ENCODE assay signal across 22 cellular contexts in the genomic region with DNA sequence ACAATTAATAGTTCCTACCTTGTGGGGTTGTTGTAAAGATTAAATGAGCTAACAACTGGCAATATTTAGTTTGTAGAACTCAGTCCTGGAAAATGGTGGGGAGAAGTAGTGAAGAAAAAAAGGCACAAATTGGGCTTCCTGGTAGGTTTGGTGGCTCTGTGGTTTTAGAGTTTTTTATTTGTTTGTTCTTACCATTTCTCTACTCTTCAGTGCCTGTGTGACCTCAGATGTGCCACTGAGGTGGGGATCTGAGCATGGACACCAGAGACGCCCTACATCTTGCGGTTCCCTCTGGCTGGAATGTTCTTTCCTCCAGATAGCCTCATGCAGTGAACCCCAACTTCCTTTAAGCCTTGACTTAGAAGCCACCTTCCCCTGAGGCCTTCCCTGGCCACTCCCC. TPM values are rescaled to one million over a fixed set of nuclear protein-coding genes. Genes with fewer than 3 reads are reported as not detected.
DNase-seq lines count a peak whose midpoint lies in the region; ATAC-seq and TF ChIP-seq lines count a peak whose summit lies in the region.
"Had no signal": no experiment of that assay in that cellular context is flagged by ENCODE, and none has a peak within 500 bp of the region (broad histone marks: within the 10 kb centered on the region; RNA-seq: fewer than 3 reads in every experiment).

No MANE protein-coding gene starts in this region.

- no peak overlapping the region for H3K4me3 ChIP-seq in skeletal muscle tissue (ENCODE audit: low read length in 3 of 3)
- H3K4me3 ChIP-seq: vagina had no signal

- peaks cover 0 to 1% of the 10 kb centered on the region in 2 donors for H3K36me3 Mint-ChIP-seq in activated T-cell treated with anti-CD3 and anti-CD28 coated beads, Interleukin-2, amount 50 U/mL, for 72 hours (ENCODE audit: insufficient read depth in 2 of 2)
- H3K36me3 Mint-ChIP-seq in effector memory CD8-positive, alpha-beta T cell (ENCODE audit: insufficient read depth): peaks cover 24% of the 10 kb centered on the region

- no peak overlapping the region for H3K4me3 Mint-ChIP-seq in activated T-cell treated with anti-CD3 and anti-CD28 coated beads, Interleukin-2, amount 50 U/mL, for 72 hours
- peak overlapping the region in 1 of 2 donors; percentile 29 for H3K4me3 Mint-ChIP-seq in effector memory CD8-positive, alpha-beta T cell
- H3K4me3 Mint-ChIP-seq: activated naive CD4-positive, alpha-beta T cell treated with anti-CD3 and anti-CD28 coated beads for 36 hours had no signal

- CTCF ChIA-PET in RWPE1 (lab: Yijun Ruan, JAX): no interaction called here

- no peak for DNase-seq in activated T-cell treated with anti-CD3 and anti-CD28 coated beads, Interleukin-2, amount 50 U/mL, for 72 hours
- no peak for DNase-seq in activated T-cell treated with anti-CD3 and anti-CD28 coated beads for 4 hours
- DNase-seq in RWPE1 (ENCODE audit: low spot score): no peak
- no peak for DNase-seq in effector memory CD8-positive, alpha-beta T cell
- no peak for DNase-seq in left colon
- DNase-seq: activated naive CD4-positive, alpha-beta T cell treated with anti-CD3 and anti-CD28 coated beads for 36 hours; effector CD8-positive, alpha-beta T cell; hypothalamus; KG1; NCI-H1092 treated with DMSO at 0.1 percent for 48 hours; NCI-H2171; NK-92 treated with Interleukin-12 subunit alpha and Interleukin-12 subunit beta, amount 100 ng/mL, for 24 hours; stimulated activated CD4-positive, alpha-beta T cell treated with anti-CD3 and anti-CD28 coated beads, Interleukin-15, amount 100 ng/mL, for 24 hours had no signal

- TF ChIP-seq CTCF in RWPE1 (conservative IDR thresholded peaks at IDR 0.05; ENCODE audit: low read depth): no peak

- peaks cover 43 to 50% (median 43%) of the 10 kb centered on the region in 3 donors for H3K4me1 ChIP-seq in skeletal muscle tissue (ENCODE audit: control insufficient read depth in 3 of 3, insufficient read depth in 3 of 3, low read length in 3 of 3)

- POLR2A ChIA-PET in RWPE1 (lab: Yijun Ruan, JAX; ENCODE audit: low non-redundant PET): interaction anchor here (0.6 kb wide), 1 partner anchor 83 kb away, joined by 5 read pairs; no protein-coding TSS in a partner anchor

- H3K36me3 ChIP-seq in skeletal muscle tissue (ENCODE audit: control insufficient read depth in 3 of 3, insufficient read depth in 3 of 3, low read length in 3 of 3): peaks cover 0 to 3% (median 2%) of the 10 kb centered on the region in 3 donors

- no peak overlapping the region for H3K9ac ChIP-seq in skeletal muscle tissue (ENCODE audit: low read depth in 1 of 3, low read length in 3 of 3)

- H3K27ac ChIP-seq in RWPE1 (peak overlapping the region; percentile 35), skeletal muscle tissue (ENCODE audit: low read depth, low read length) (peak overlapping the region; percentile 19)
- H3K27ac ChIP-seq: HL-60, vagina, VCaP had no signal

- H3K4me1 Mint-ChIP-seq in activated T-cell treated with anti-CD3 and anti-CD28 coated beads, Interleukin-2, amount 50 U/mL, for 72 hours (ENCODE audit: low read depth): peaks cover 36% of the 10 kb centered on the region
- peaks cover 26 to 41% of the 10 kb centered on the region in 2 donors for H3K4me1 Mint-ChIP-seq in effector memory CD8-positive, alpha-beta T cell (ENCODE audit: low read depth in 2 of 2)

- no peak for ATAC-seq in activated T-cell treated with anti-CD3 and anti-CD28 coated beads, Interleukin-2, amount 50 U/mL, for 72 hours (replicated peaks in 1 of 2)
- ATAC-seq in effector memory CD8-positive, alpha-beta T cell (replicated peaks): peak; percentile 21
- ATAC-seq in GM21528 (IDR thresholded peaks at IDR 0.05; ENCODE audit: low FRiP score, unreplicated experiment) (no peak), HG03439 (IDR thresholded peaks at IDR 0.05; ENCODE audit: unreplicated experiment) (no peak), left colon (no peak)
- ATAC-seq: left lobe of liver had no signal

- no peaks in the 10 kb centered on the region for H3K9me3 Mint-ChIP-seq in activated T-cell treated with anti-CD3 and anti-CD28 coated beads, Interleukin-2, amount 50 U/mL, for 72 hours
- no peaks in the 10 kb centered on the region for H3K9me3 Mint-ChIP-seq in effector memory CD8-positive, alpha-beta T cell
- H3K9me3 Mint-ChIP-seq: activated naive CD4-positive, alpha-beta T cell treated with anti-CD3 and anti-CD28 coated beads for 36 hours had no signal

- H3K27me3 ChIP-seq in skeletal muscle tissue (ENCODE audit: control insufficient read depth in 3 of 3, insufficient read depth in 3 of 3, low read length in 3 of 3): no peaks in the 10 kb centered on the region
- H3K27me3 ChIP-seq: vagina had no signal

- no peaks in the 10 kb centered on the region for H3K9me3 ChIP-seq in skeletal muscle tissue (ENCODE audit: control insufficient read depth in 3 of 3, low read length in 3 of 3)
- H3K9me3 ChIP-seq: vagina had no signal

- H3K27ac Mint-ChIP-seq in activated T-cell treated with anti-CD3 and anti-CD28 coated beads, Interleukin-2, amount 50 U/mL, for 72 hours: peak overlapping the region; percentile 39
- H3K27ac Mint-ChIP-seq in effector memory CD8-positive, alpha-beta T cell: peak overlapping the region in 1 of 2 donors; percentile 85
- H3K27ac Mint-ChIP-seq: activated naive CD4-positive, alpha-beta T cell treated with anti-CD3 and anti-CD28 coated beads for 36 hours had no signal

- no peaks in the 10 kb centered on the region for H3K27me3 Mint-ChIP-seq in activated T-cell treated with anti-CD3 and anti-CD28 coated beads, Interleukin-2, amount 50 U/mL, for 72 hours (ENCODE audit: low read depth)
- H3K27me3 Mint-ChIP-seq in effector memory CD8-positive, alpha-beta T cell: no peaks in the 10 kb centered on the region

- intact Hi-C loops in left colon (cut with DNase I, micrococcal nuclease): no loop called here

RNA-seq across cellular contexts. Expression of gene ZBTB4, which starts 7.7 kb away (rescaled TPM):
- 10 to 100 TPM; 28.5 to 29.0 TPM for total RNA-seq in activated T-cell treated with anti-CD3 and anti-CD28 coated beads, Interleukin-2, amount 50 U/mL, for 72 hours
- 10.4 TPM for total RNA-seq in skeletal muscle tissue
- total RNA-seq in left colon: 10 to 100 TPM; 17.5 to 25.0 TPM

RNA-seq across cellular contexts. Expression of gene SLC35G6, which starts 9.5 kb away (rescaled TPM):
- under 1 TPM in 1 of 2 donors, not detected in 1; 0.25 TPM for total RNA-seq in activated T-cell treated with anti-CD3 and anti-CD28 coated beads, Interleukin-2, amount 50 U/mL, for 72 hours
- total RNA-seq in skeletal muscle tissue (not detected), left colon (not detected)
- total RNA-seq: activated naive CD4-positive, alpha-beta T cell treated with anti-CD3 and anti-CD28 coated beads for 36 hours; cardiac septum; left lobe of liver; pulmonary artery endothelial cell; vagina had no signal

RNA-seq across cellular contexts. Expression of gene POLR2A, which starts 12.4 kb away (rescaled TPM):
- 100 to 1,000 TPM; 211 to 249 TPM for total RNA-seq in activated T-cell treated with anti-CD3 and anti-CD28 coated beads, Interleukin-2, amount 50 U/mL, for 72 hours
- 91.3 TPM for total RNA-seq in skeletal muscle tissue
- total RNA-seq in left colon: 10 to 100 TPM; 83.8 to 100.0 TPM

RNA-seq across cellular contexts. Expression of gene CHRNB1, which starts 26.9 kb away (rescaled TPM):
- 10 to 100 TPM; 25.5 to 26.8 TPM for total RNA-seq in activated T-cell treated with anti-CD3 and anti-CD28 coated beads, Interleukin-2, amount 50 U/mL, for 72 hours
- total RNA-seq in skeletal muscle tissue (31.3 TPM), left colon (10 to 100 TPM in 1 of 2 donors, 1 to 10 TPM in 1; 9.6 to 10.7 TPM)

RNA-seq across cellular contexts. Expression of gene FGF11, which starts 32.4 kb away (rescaled TPM):
- 1 to 10 TPM; 4.9 to 5.3 TPM for total RNA-seq in activated T-cell treated with anti-CD3 and anti-CD28 coated beads, Interleukin-2, amount 50 U/mL, for 72 hours
- 1.0 TPM for total RNA-seq in skeletal muscle tissue
- total RNA-seq in left colon: 1 to 10 TPM; 1.2 to 2.3 TPM
